ENCODE assay signal across 13 cellular contexts in the genomic region with DNA sequence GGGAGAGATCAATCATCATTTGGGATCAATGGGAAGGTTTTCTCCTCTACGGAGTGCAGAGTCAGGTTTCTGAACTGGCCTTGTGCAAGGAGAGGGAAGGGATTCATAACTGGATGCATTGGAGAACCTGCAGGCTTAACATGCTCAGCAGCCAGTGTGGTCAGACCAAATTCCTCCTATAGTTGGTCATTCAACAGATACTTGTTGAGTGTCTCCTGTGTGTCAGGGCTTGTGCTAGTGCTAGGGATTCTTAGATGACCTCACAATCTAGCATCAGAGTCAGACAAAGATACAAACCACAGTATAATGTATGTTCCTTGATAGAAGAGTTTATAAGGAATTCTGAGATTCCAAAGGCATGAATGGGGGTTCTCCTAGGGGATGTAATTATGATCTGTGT. TPM values are rescaled to one million over a fixed set of nuclear protein-coding genes. Genes with fewer than 3 reads are reported as not detected.
DNase-seq lines count a peak whose midpoint lies in the region; ATAC-seq and TF ChIP-seq lines count a peak whose summit lies in the region.
"Had no signal": no experiment of that assay in that cellular context is flagged by ENCODE, and none has a peak within 500 bp of the region (broad histone marks: within the 10 kb centered on the region; RNA-seq: fewer than 3 reads in every experiment).

No MANE protein-coding gene starts in this region.

- no peak overlapping the region for H3K14ac ChIP-seq in IMR-90 (replicated peaks; ENCODE audit: low read depth, low read length)

- H3K27me3 Mint-ChIP-seq in CD4-positive, alpha-beta memory T cell = no peaks in the 10 kb centered on the region
- H3K27me3 Mint-ChIP-seq in brain (no peaks in the 10 kb centered on the region), mesothelial cell of epicardium (ENCODE audit: low read depth) (no peaks in the 10 kb centered on the region)

- H2BK15ac ChIP-seq in IMR-90 (ENCODE audit: low read depth, low read length) = no peak overlapping the region

- no peak overlapping the region for H4K5ac ChIP-seq in IMR-90 (ENCODE audit: low read depth, low read length)

- dilution Hi-C loops in IMR-90 (cut with HindIII; ENCODE audit: low sequenced_read_pairs, unreplicated experiment) = no loop called here

- no peak for DNase-seq in CD4-positive, alpha-beta memory T cell
- DNase-seq in IMR-90 (peak; percentile 98), mesothelial cell of epicardium (ENCODE audit: low spot score in 2 of 2, unreplicated experiment in 2 of 2) (no peak), NCI-H1930 (lab: John Stamatoyannopoulos, UW) (no peak), middle frontal gyrus (ENCODE audit: extremely low spot score, low spot score) (no peak), G401 (ENCODE audit: low spot score) (no peak), Kasumi-1 (lab: John Stamatoyannopoulos, UW) (no peak)
- DNase-seq: DMS79; endodermal cell; NCI-H446 treated with DMSO at 0.1 percent for 48 hours; stimulated activated CD4-positive, alpha-beta T cell treated with anti-CD3 and anti-CD28 coated beads, Interleukin-12 subunit alpha, Interleukin-12 subunit beta, amount 100 ng/mL, for 4 hours had no signal

- WGBS in IMR-90 (ENCODE audit: extremely low coverage in 2 of 2, insufficient read length in 1 of 2), 2 experiments = 60% methylated on average over 1 of the region's 1 CpG; no CpG with 5 or more reads in 1 of the 2 experiments

- no peak overlapping the region for H3K23ac ChIP-seq in IMR-90 (ENCODE audit: low read depth, low read length)

- H2AK5ac ChIP-seq in IMR-90 (ENCODE audit: low read depth, low read length) = no peak overlapping the region

- peaks cover 0 to 5% of the 10 kb centered on the region in 2 donors for H3K36me3 Mint-ChIP-seq in CD4-positive, alpha-beta memory T cell
- H3K36me3 Mint-ChIP-seq in brain = peaks cover 30% of the 10 kb centered on the region
- H3K36me3 Mint-ChIP-seq in mesothelial cell of epicardium = no peaks in the 10 kb centered on the region

- H4K8ac ChIP-seq in IMR-90 (ENCODE audit: low read depth in 2 of 2, low read length in 2 of 2) = no peak overlapping the region

- no peak overlapping the region for H4K91ac ChIP-seq in IMR-90 (ENCODE audit: insufficient read depth, low read depth, low read length)

- no peak overlapping the region for H3K27ac ChIP-seq in CD4-positive, alpha-beta memory T cell (ENCODE audit: low read depth, low read length)
- H3K27ac ChIP-seq in IMR-90 (ENCODE audit: insufficient read depth, low read length) = no peak overlapping the region

- H3K9ac ChIP-seq in IMR-90 (ENCODE audit: low read depth, low read length) = no peak overlapping the region

- no peaks in the 10 kb centered on the region for H3K9me3 Mint-ChIP-seq in CD4-positive, alpha-beta memory T cell
- H3K9me3 Mint-ChIP-seq in brain (peaks cover 0 to 4% (median 2%) of the 10 kb centered on the region in 5 experiments), mesothelial cell of epicardium (no peaks in the 10 kb centered on the region)
- H3K9me3 Mint-ChIP-seq: activated T-helper 1 cell treated with anti-CD3 and anti-CD28 coated beads, Interleukin-12 subunit alpha, Interleukin-12 subunit beta, Interleukin-2, Interleukin-4 antibody, amounts not matched to agents 30 ng/mL and 10 ng/mL and 1 ng/mL, durations not matched to agents 14 hours and 24 hours and 36 hours had no signal

- TF ChIP-seq CTCF in IMR-90 (conservative IDR thresholded peaks at IDR 0.05; ENCODE audit: low read depth, low read length) (no peak), brain (conservative IDR thresholded peaks at IDR 0.05) (no peak), mesothelial cell of epicardium (IDR thresholded peaks at IDR 0.05; ENCODE audit: unreplicated experiment) (no peak)

- no peak for TF ChIP-seq RAD21 in IMR-90 (IDR thresholded peaks at IDR 0.05; ENCODE audit: low read length)

- peak overlapping the region; percentile 27 for H2BK5ac ChIP-seq in IMR-90 (ENCODE audit: low read depth, low read length, poor library complexity, severe bottlenecking)

- H3K4me1 ChIP-seq in CD4-positive, alpha-beta memory T cell (ENCODE audit: insufficient read depth, low read length) = peaks cover 85% of the 10 kb centered on the region
- H3K4me1 ChIP-seq in IMR-90 (ENCODE audit: control insufficient read depth, insufficient read depth, low read length) = peaks cover 16% of the 10 kb centered on the region

- H3K36me3 ChIP-seq in CD4-positive, alpha-beta memory T cell (ENCODE audit: insufficient read depth, low read length) = no peaks in the 10 kb centered on the region
- H3K36me3 ChIP-seq in IMR-90 (ENCODE audit: control insufficient read depth, insufficient read depth, low read length) = 0 out of 2 replicates have a peak, but pooled peaks cover 1% of the 10 kb centered on the region

- H3K4me2 ChIP-seq in IMR-90 (ENCODE audit: low read depth, low read length) = peak overlapping the region; percentile 28

- peaks cover 49 to 81% of the 10 kb centered on the region in 2 experiments for H3K79me1 ChIP-seq in IMR-90 (ENCODE audit: low read depth in 1 of 2, low read length in 2 of 2)

- ATAC-seq in IMR-90 (ENCODE audit: low read depth) = peak; percentile 97

- in situ Hi-C loops in IMR-90 (cut with MboI; ENCODE audit: low sequenced_read_pairs) = no loop called here
- in situ Hi-C loops in G401 (cut with HindIII; ENCODE audit: low sequenced_read_pairs) = no loop called here

- no peak overlapping the region for H3K18ac ChIP-seq in IMR-90 (ENCODE audit: low read depth, low read length)

- H2BK20ac ChIP-seq in IMR-90 (ENCODE audit: low read depth, low read length) = no peak overlapping the region

- no peak overlapping the region for H2AK9ac ChIP-seq in IMR-90 (replicated peaks; ENCODE audit: low read depth, low read length, poor library complexity)

- H3K27ac Mint-ChIP-seq in CD4-positive, alpha-beta memory T cell = peak overlapping the region in 6 of 7 donors; percentile 0 to 48 (median 26)
- peak overlapping the region in 4 of 5 experiments; percentile 10 to 59 (median 32) for H3K27ac Mint-ChIP-seq in brain
- H3K27ac Mint-ChIP-seq in mesothelial cell of epicardium = peak overlapping the region; percentile 2
- H3K27ac Mint-ChIP-seq: activated T-helper 1 cell treated with anti-CD3 and anti-CD28 coated beads, Interleukin-12 subunit alpha, Interleukin-12 subunit beta, Interleukin-2, Interleukin-4 antibody, amounts not matched to agents 30 ng/mL and 10 ng/mL and 1 ng/mL, durations not matched to agents 14 hours and 24 hours and 36 hours; endodermal cell had no signal

- H3K4ac ChIP-seq in IMR-90 (ENCODE audit: low read depth, low read length) = 0 out of 2 replicates have a peak overlapping the region, but pooled peaks have one; percentile 26

- H3K27me3 ChIP-seq in CD4-positive, alpha-beta memory T cell (ENCODE audit: insufficient read depth, low read length) = no peaks in the 10 kb centered on the region
- no peaks in the 10 kb centered on the region for H3K27me3 ChIP-seq in IMR-90 (ENCODE audit: control insufficient read depth, insufficient read depth, low read length)

- H3K4me3 ChIP-seq in CD4-positive, alpha-beta memory T cell (ENCODE audit: low read length in 2 of 2) = no peak overlapping the region
- no peak overlapping the region for H3K4me3 ChIP-seq in IMR-90 (ENCODE audit: insufficient read depth, low read depth, low read length)

- CTCF ChIA-PET in CD4-positive, alpha-beta memory T cell (lab: Charles Lee; ENCODE audit: partially characterized antibody) = no interaction called here
- CTCF ChIA-PET in IMR-90 (lab: Yijun Ruan, JAX) = no interaction called here

- H4K20me1 ChIP-seq in IMR-90 (ENCODE audit: insufficient read depth, low read length) = peaks cover 88% of the 10 kb centered on the region

- H2BK120ac ChIP-seq in IMR-90 (ENCODE audit: low read depth, low read length) = no peak overlapping the region

- no peak overlapping the region for H2AFZ ChIP-seq in IMR-90 (replicated peaks; ENCODE audit: low read length, poor library complexity)

- H3K4me3 Mint-ChIP-seq in CD4-positive, alpha-beta memory T cell = peak overlapping the region in 1 of 8 donors; percentile 43
- H3K4me3 Mint-ChIP-seq in brain (peak overlapping the region in 1 of 5 experiments; percentile 5), mesothelial cell of epicardium (no peak overlapping the region)
- H3K4me3 Mint-ChIP-seq: activated T-helper 1 cell treated with anti-CD3 and anti-CD28 coated beads, Interleukin-12 subunit alpha, Interleukin-12 subunit beta, Interleukin-2, Interleukin-4 antibody, amounts not matched to agents 30 ng/mL and 10 ng/mL and 1 ng/mL, durations not matched to agents 14 hours and 24 hours and 36 hours; endodermal cell had no signal

- no peak overlapping the region for H3K56ac ChIP-seq in IMR-90 (ENCODE audit: extremely low read depth, insufficient read depth, low read length)

- peaks cover 72 to 91% (median 81%) of the 10 kb centered on the region in 4 donors for H3K4me1 Mint-ChIP-seq in CD4-positive, alpha-beta memory T cell
- H3K4me1 Mint-ChIP-seq in brain (peaks cover 73% of the 10 kb centered on the region), mesothelial cell of epicardium (peaks cover 33% of the 10 kb centered on the region)

- BruUV-seq in IMR-90 (replicated peaks; lab: Mats Ljungman, UMichigan) = no TSS peak

- intact Hi-C loops in CD4-positive, alpha-beta memory T cell (cut with micrococcal nuclease) = no loop called here
- intact Hi-C loops in IMR-90 (cut with micrococcal nuclease) = no loop called here

- no peak for TF ChIP-seq POLR2A in IMR-90 (IDR thresholded peaks at IDR 0.05; ENCODE audit: low read depth, low read length)

- H3K9me3 ChIP-seq in CD4-positive, alpha-beta memory T cell (ENCODE audit: control insufficient read depth in 1 of 2, low read length in 2 of 2) = no peaks in the 10 kb centered on the region
- no peaks in the 10 kb centered on the region for H3K9me3 ChIP-seq in IMR-90 (ENCODE audit: control insufficient read depth, insufficient read depth, low read length)

- peaks cover 38% of the 10 kb centered on the region for H3K9me1 ChIP-seq in IMR-90 (ENCODE audit: insufficient read depth, low read length)

- POLR2A ChIA-PET in CD4-positive, alpha-beta memory T cell (lab: Charles Lee; ENCODE audit: partially characterized antibody) = interaction anchor here (1.0 kb wide), 1 partner anchor 24 kb away, joined by 3 read pairs; the partner anchor contains the start of gene RALY
- POLR2A ChIA-PET in IMR-90 (lab: Charles Lee; ENCODE audit: unreplicated experiment) = no interaction called here

RNA-seq across cellular contexts. Expression of gene RALY, which starts 23.9 kb away (rescaled TPM):
- total RNA-seq in CD4-positive, alpha-beta memory T cell = 100 to 1,000 TPM; 112 to 116 TPM
- 100 to 1,000 TPM; 191 to 218 TPM for polyA plus RNA-seq in CD4-positive, alpha-beta memory T cell
- total RNA-seq in IMR-90 (2012; rRNA removed) (45.8 and 46.2 TPM in 2 replicates), mesothelial cell of epicardium (139 to 141 TPM (median 140 TPM) in 3 replicates)
- polyA plus RNA-seq in IMR-90 (2012; rRNA removed) (115 and 123 TPM in 2 replicates), brain (ENCODE audit: insufficient read depth, low read depth, low replicate concordance) (413 TPM)
- 145 and 250 TPM in 2 replicates for polyA plus RNA-seq in IMR-90 (2012; cell fraction: cytosol; rRNA removed)
- polyA plus RNA-seq in IMR-90 (2012; cell fraction: nucleus; rRNA removed; ENCODE audit: low replicate concordance) = 72.9 and 111 TPM in 2 replicates
- 195 and 218 TPM in 2 replicates for total RNA-seq in G401 (2014; rRNA removed; shearing (Covaris generic))
